ENCODE assay signal across 11 cellular contexts in the genomic region with DNA sequence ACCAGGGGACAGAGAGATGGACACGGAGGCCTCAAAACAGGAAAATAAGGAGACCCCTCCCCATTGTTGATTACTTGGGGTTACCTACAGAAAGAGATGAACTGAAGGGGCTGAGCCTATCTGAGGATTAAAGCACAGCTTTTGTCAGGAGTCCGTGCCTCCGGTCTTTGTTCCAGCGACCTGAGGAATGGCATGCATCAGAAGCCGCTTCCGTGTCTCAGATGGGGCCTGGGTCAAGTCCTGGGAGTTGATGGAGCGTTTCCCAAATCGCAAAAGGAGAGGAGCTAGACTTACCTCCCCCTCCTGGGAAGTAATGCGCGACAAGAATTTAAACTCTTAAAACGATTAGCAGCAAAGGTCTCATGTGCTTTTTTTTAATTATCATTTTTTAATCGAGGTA. TPM values are rescaled to one million over a fixed set of nuclear protein-coding genes. Genes with fewer than 3 reads are reported as not detected.
A peak's percentile ranks its signal among the peaks of the same experiment; 100 is the strongest.
DNase-seq lines count a peak whose midpoint lies in the region; FAIRE-seq and TF ChIP-seq lines count a peak whose summit lies in the region.
"Had no signal": no experiment of that assay in that cellular context is flagged by ENCODE, and none has a peak within 500 bp of the region (broad histone marks: within the 10 kb centered on the region; RNA-seq: fewer than 3 reads in every experiment).

No MANE protein-coding gene starts in this region.

- intact Hi-C loops in prostate gland (cut with DNase I): loop anchor here (5.0 kb wide), 1 partner anchor 211 kb away; no protein-coding TSS in a partner anchor

- peak overlapping the region in 1 of 4 donors; percentile 74 for H3K27ac ChIP-seq in Peyer's patch
- peak overlapping the region; percentile 74 for H3K27ac ChIP-seq in epithelial cell of prostate
- peak overlapping the region; percentile 87 to 98 for H3K27ac ChIP-seq in prostate gland
- no peak overlapping the region for H3K27ac ChIP-seq in small intestine (ENCODE audit: low read depth in 1 of 2, low read length in 1 of 2)

- no peaks in the 10 kb centered on the region for H3K9me3 ChIP-seq in ES-I3 (ENCODE audit: control insufficient read depth, insufficient read depth, low read length)
- no peaks in the 10 kb centered on the region for H3K9me3 ChIP-seq in Peyer's patch
- H3K9me3 ChIP-seq in prostate gland: no peaks in the 10 kb centered on the region
- H3K9me3 ChIP-seq in small intestine (ENCODE audit: control insufficient read depth, low read depth): no peaks in the 10 kb centered on the region

- H3K4me1 ChIP-seq in ES-I3 (ENCODE audit: insufficient read depth, low read length): peaks cover 3% of the 10 kb centered on the region; the same call in 1 of the 2 replicates
- H3K4me1 ChIP-seq in Peyer's patch: peaks cover 0 to 12% (median 4%) of the 10 kb centered on the region in 4 donors
- H3K4me1 ChIP-seq in prostate gland (replicated peaks): no peaks in the 10 kb centered on the region
- no peaks in the 10 kb centered on the region for H3K4me1 ChIP-seq in small intestine (ENCODE audit: control insufficient read depth in 2 of 2, insufficient read depth in 1 of 2, low read depth in 1 of 2, low read length in 1 of 2)

- TF ChIP-seq POLR2A in Peyer's patch (IDR thresholded peaks at IDR 0.05) (no peak), prostate gland (IDR thresholded peaks at IDR 0.05) (no peak)

- no peak for TF ChIP-seq CTCF in Peyer's patch (IDR thresholded peaks at IDR 0.05)
- TF ChIP-seq CTCF in prostate gland (IDR thresholded peaks at IDR 0.05): no peak

- DNase-seq in Peyer's patch (no peak), epithelial cell of prostate (ENCODE audit: low read depth, low spot score) (no peak), prostate gland (ENCODE audit: low spot score) (no peak), small intestine (no peak), NCI-H748 treated with DMSO at 0.1 percent for 48 hours (lab: John Stamatoyannopoulos, UW) (no peak), amniotic stem cell (lab: John Stamatoyannopoulos, UW) (no peak)
- DNase-seq in stimulated activated CD4-positive, alpha-beta T cell treated with anti-CD3 and anti-CD28 coated beads, Interleukin-1b, Interleukin-23, amount 100 ng/mL, for 48 hours: no peak
- DNase-seq: activated naive CD4-positive, alpha-beta T cell treated with Interleukin-2 at 50 U/mL for 16 hours; GOT3; RPMI8226 had no signal

- H3K27me3 ChIP-seq in Peyer's patch (peaks cover 0 to 10% of the 10 kb centered on the region in 2 donors), prostate gland (replicated peaks; ENCODE audit: insufficient read depth) (no peaks in the 10 kb centered on the region), small intestine (ENCODE audit: control insufficient read depth in 2 of 2, insufficient read depth in 2 of 2, low read length in 2 of 2) (peaks cover 10 to 17% of the 10 kb centered on the region in 2 donors)

- FAIRE-seq in small intestine (lab: Jason Lieb, UNC): no peak

- peak overlapping the region; percentile 78; the same call in 1 of the 2 replicates for H3K9ac ChIP-seq in ES-I3 (ENCODE audit: low read depth, low read length)

- H3K36me3 ChIP-seq in ES-I3 (ENCODE audit: insufficient read depth, low read length) (no peaks in the 10 kb centered on the region), Peyer's patch (no peaks in the 10 kb centered on the region), prostate gland (no peaks in the 10 kb centered on the region), small intestine (ENCODE audit: control insufficient read depth in 2 of 2, insufficient read depth in 2 of 2, low read length in 2 of 2) (no peaks in the 10 kb centered on the region)

- 65% methylated on average over 12 of the region's 12 CpGs for WGBS in prostate gland
- WGBS in small intestine, 3 donors: 15 to 34% (median 22%) methylated on average over 12 of the region's 12 CpGs

- H3K4me3 ChIP-seq in Peyer's patch: peak overlapping the region in 3 of 4 donors; percentile 46 to 58 (median 57)
- peak overlapping the region; percentile 63 to 95 for H3K4me3 ChIP-seq in prostate gland
- no peak overlapping the region for H3K4me3 ChIP-seq in small intestine (ENCODE audit: low read depth in 1 of 2, low read length in 2 of 2)

RNA-seq across cellular contexts. Expression of a gene that starts 1.0 kb away (rescaled TPM):
- 10 to 100 TPM in 3 of 4 donors, 1 to 10 TPM in 1; 8.5 to 99.9 (median 18.4) TPM for total RNA-seq in Peyer's patch
- total RNA-seq in prostate gland: 100 to 1,000 TPM; 240 to 347 TPM
- 10 to 100 TPM in 1 of 3 donors, 1 to 10 TPM in 2; 3.8 to 37.3 (median 9.9) TPM for polyA plus RNA-seq in small intestine

RNA-seq across cellular contexts. Expression of a gene that starts 40.6 kb away (rescaled TPM):
- total RNA-seq in Peyer's patch (10 to 100 TPM; 49.2 to 66.0 (median 55.5) TPM), prostate gland (10 to 100 TPM; 18.6 to 20.3 TPM)
- polyA plus RNA-seq in small intestine: 1 to 10 TPM; 3.8 to 9.4 (median 6.3) TPM

Comparison
In these comparisons a context has a peak if more than half of its experiments do, and no peak if none do; other contexts are left out.
1. H3K27ac ChIP-seq: peak in epithelial cell of prostate (single experiment) and prostate gland (2 of 2); none in small intestine (0 of 2).
2. H3K4me3 ChIP-seq: peak in Peyer's patch (3 of 4) and prostate gland (2 of 2); none in small intestine (0 of 2).